20 cellular contexts compared by ENCODE assay signal in the genomic region with DNA sequence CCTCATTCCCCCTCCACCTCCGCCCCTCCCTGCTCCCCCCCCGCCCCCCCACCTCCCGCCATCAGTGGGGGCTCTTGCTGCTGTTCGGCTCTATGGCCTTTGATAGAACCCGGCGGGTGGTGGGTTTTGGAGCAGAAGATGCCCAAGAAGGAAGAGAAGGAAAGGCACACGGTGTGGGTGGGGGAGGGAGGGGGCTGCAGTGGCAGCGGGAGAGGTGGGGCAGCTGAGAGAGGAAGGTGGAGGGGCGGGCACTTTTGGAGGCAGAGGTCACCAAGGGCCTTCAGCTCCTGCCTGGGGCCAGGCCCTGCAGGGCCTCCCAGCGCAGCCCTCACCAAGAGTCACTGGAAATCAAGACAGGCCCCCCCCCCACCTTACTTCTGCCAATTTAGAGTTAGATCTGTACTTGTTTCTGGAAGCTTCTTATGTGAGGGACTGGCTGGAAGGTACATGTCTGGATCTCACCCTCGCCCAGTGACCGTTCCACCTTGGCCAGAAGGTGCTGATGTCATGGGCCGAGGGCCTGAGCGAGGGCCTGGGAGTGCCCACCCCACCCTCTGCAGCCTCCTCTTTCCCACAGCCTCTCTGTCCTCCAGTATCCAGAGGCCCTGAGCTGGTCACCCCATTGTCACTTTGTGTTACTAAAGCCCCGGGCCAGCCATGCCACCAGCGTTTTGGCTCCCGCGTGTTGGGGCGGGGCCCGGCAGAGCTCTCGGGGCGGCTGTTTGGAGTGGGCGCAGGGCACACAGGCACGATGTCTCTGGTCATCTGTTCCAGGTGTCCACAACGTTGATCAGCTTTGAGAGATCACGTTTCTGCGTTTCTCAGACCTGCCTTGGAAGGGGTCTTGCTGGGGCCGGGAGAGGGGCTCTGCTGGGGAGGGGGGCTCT.
DNase-seq lines count a peak whose midpoint lies in the region; ATAC-seq and TF ChIP-seq lines count a peak whose summit lies in the region.
"Had no signal": no experiment of that assay in that cellular context is flagged by ENCODE, and none has a peak within 500 bp of the region (broad histone marks: within the 10 kb centered on the region; RNA-seq: fewer than 3 reads in every experiment).

No MANE protein-coding gene starts in this region.

- H3K27ac ChIP-seq in body of pancreas = no peak overlapping the region
- H3K27ac ChIP-seq: C4-2B, esophagus squamous epithelium, prostate gland, SK-N-MC had no signal

- H3K9me3 ChIP-seq in body of pancreas = no peaks in the 10 kb centered on the region
- H3K9me3 ChIP-seq: esophagus squamous epithelium, prostate gland had no signal

- H3K27ac Mint-ChIP-seq in activated naive CD4-positive, alpha-beta T cell treated with anti-CD3 and anti-CD28 coated beads, Interleukin-2, amount 10 ng/mL, durations not matched to agents 7 days and 5 days = no peak overlapping the region
- H3K27ac Mint-ChIP-seq: IgD-negative memory B cell, nephron had no signal

- intact Hi-C loops in body of pancreas (cut with DNase I) (no loop called here), sciatic nerve (cut with DNase I) (no loop called here)

- no peak overlapping the region for H3K4me3 ChIP-seq in body of pancreas
- H3K4me3 ChIP-seq: esophagus squamous epithelium, prostate gland, SK-N-MC had no signal

- H3K27me3 Mint-ChIP-seq in activated naive CD4-positive, alpha-beta T cell treated with anti-CD3 and anti-CD28 coated beads, Interleukin-2, amount 10 ng/mL, durations not matched to agents 7 days and 5 days = no peaks in the 10 kb centered on the region

- CTCF ChIA-PET in activated naive CD4-positive, alpha-beta T cell treated with anti-CD3 and anti-CD28 coated beads, Interleukin-2, amount 10 ng/mL, durations not matched to agents 7 days and 5 days (lab: Charles Lee) = no interaction called here
- CTCF ChIA-PET in HEK293T (lab: Yijun Ruan, JAX) = no interaction called here

- H3K27me3 ChIP-seq in body of pancreas = no peaks in the 10 kb centered on the region

- 59 to 70% methylated on average over 10 to 27 of the region's 28 CpGs for WGBS in body of pancreas, 2 donors

- no peaks in the 10 kb centered on the region for H3K36me3 Mint-ChIP-seq in activated naive CD4-positive, alpha-beta T cell treated with anti-CD3 and anti-CD28 coated beads, Interleukin-2, amount 10 ng/mL, durations not matched to agents 7 days and 5 days
- H3K36me3 Mint-ChIP-seq: IgD-negative memory B cell had no signal

- H3K4me3 Mint-ChIP-seq in activated naive CD4-positive, alpha-beta T cell treated with anti-CD3 and anti-CD28 coated beads, Interleukin-2, amount 10 ng/mL, durations not matched to agents 7 days and 5 days = no peak overlapping the region
- H3K4me3 Mint-ChIP-seq: central memory CD8-positive, alpha-beta T cell; IgD-negative memory B cell; nephron had no signal

- no peaks in the 10 kb centered on the region for H3K36me3 ChIP-seq in body of pancreas (replicated peaks in 1 of 2; ENCODE audit: insufficient read depth in 1 of 2, low read depth in 2 of 2)
- H3K36me3 ChIP-seq: esophagus squamous epithelium, prostate gland had no signal

- no peak for TF ChIP-seq CTCF in body of pancreas (IDR thresholded peaks at IDR 0.05)

- ATAC-seq in body of pancreas = peak; percentile 3
- ATAC-seq in sciatic nerve = no peak
- ATAC-seq: HCT116, Panc1 had no signal

- TF ChIP-seq POLR2A in body of pancreas (IDR thresholded peaks at IDR 0.05) = no peak

- peaks cover 20% of the 10 kb centered on the region for H3K4me1 ChIP-seq in body of pancreas
- H3K4me1 ChIP-seq: prostate gland had no signal

- DNase-seq in activated naive CD4-positive, alpha-beta T cell treated with anti-CD3 and anti-CD28 coated beads, Interleukin-2, amount 10 ng/mL, durations not matched to agents 7 days and 5 days = peak; percentile 10
- DNase-seq in activated naive CD4-positive, alpha-beta T cell treated with Interleukin-2 at 50 U/mL for 16 hours = no peak
- peak in 2 of 4 donors; percentile 5 to 9 for DNase-seq in body of pancreas
- peak; percentile 62 for DNase-seq in iPS-NIHi11 (ENCODE audit: low spot score)
- DNase-seq in sciatic nerve (ENCODE audit: low spot score) = peak; percentile 33
- DNase-seq in HEK293T (ENCODE audit: extremely low spot score) = no peak
- DNase-seq in GF-D8 (lab: John Stamatoyannopoulos, UW) = no peak
- DNase-seq in NCI-H446 treated with DMSO at 0.1 percent for 48 hours (lab: John Stamatoyannopoulos, UW) = no peak
- DNase-seq: activated CD4-positive, alpha-beta T cell treated with anti-CD3 and anti-CD28 coated beads for 1 hour; amniotic stem cell; effector memory CD4-positive, alpha-beta T cell; esophagus squamous epithelium had no signal

- POLR2A ChIA-PET in HEK293T (lab: Yijun Ruan, JAX) = no interaction called here

- no peaks in the 10 kb centered on the region for H3K4me1 Mint-ChIP-seq in activated naive CD4-positive, alpha-beta T cell treated with anti-CD3 and anti-CD28 coated beads, Interleukin-2, amount 10 ng/mL, durations not matched to agents 7 days and 5 days
- H3K4me1 Mint-ChIP-seq: central memory CD8-positive, alpha-beta T cell; IgD-negative memory B cell had no signal

- H3K9me3 Mint-ChIP-seq in activated naive CD4-positive, alpha-beta T cell treated with anti-CD3 and anti-CD28 coated beads, Interleukin-2, amount 10 ng/mL, durations not matched to agents 7 days and 5 days = peaks cover 13% of the 10 kb centered on the region
- H3K9me3 Mint-ChIP-seq: nephron had no signal

TF ChIP-seq in HEK293T, 16 proteins besides CTCF, POLR2A, EP300 and RAD21:
- TF ChIP-seq ZNF384 (IDR thresholded peaks at IDR 0.05) (no peak), TARDBP (IDR thresholded peaks at IDR 0.05) (no peak), ARNT (IDR thresholded peaks at IDR 0.05) (no peak), NFRKB (IDR thresholded peaks at IDR 0.05) (no peak), FOXK2 (IDR thresholded peaks at IDR 0.05) (no peak), SP1 (IDR thresholded peaks at IDR 0.05) (no peak), SUZ12 (IDR thresholded peaks at IDR 0.05) (no peak), FOXA1 (IDR thresholded peaks at IDR 0.05) (no peak), CTBP1 (IDR thresholded peaks at IDR 0.05; ENCODE audit: borderline replicate concordance) (no peak), FOXM1 (IDR thresholded peaks at IDR 0.05; ENCODE audit: borderline replicate concordance) (no peak), L3MBTL2 (conservative IDR thresholded peaks at IDR 0.05) (no peak), LEF1 (IDR thresholded peaks at IDR 0.05; ENCODE audit: borderline replicate concordance) (no peak), ELF4 (IDR thresholded peaks at IDR 0.05) (no peak), HDGF (IDR thresholded peaks at IDR 0.05; ENCODE audit: borderline replicate concordance) (no peak), BHLHE40 (IDR thresholded peaks at IDR 0.05; ENCODE audit: borderline replicate concordance) (no peak)
- TF ChIP-seq, protein P1, sequence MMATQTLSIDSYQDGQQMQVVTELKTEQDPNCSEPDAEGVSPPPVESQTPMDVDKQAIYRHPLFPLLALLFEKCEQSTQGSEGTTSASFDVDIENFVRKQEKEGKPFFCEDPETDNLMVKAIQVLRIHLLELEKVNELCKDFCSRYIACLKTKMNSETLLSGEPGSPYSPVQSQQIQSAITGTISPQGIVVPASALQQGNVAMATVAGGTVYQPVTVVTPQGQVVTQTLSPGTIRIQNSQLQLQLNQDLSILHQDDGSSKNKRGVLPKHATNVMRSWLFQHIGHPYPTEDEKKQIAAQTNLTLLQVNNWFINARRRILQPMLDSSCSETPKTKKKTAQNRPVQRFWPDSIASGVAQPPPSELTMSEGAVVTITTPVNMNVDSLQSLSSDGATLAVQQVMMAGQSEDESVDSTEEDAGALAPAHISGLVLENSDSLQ (IDR thresholded peaks at IDR 0.05) = no peak

Comparison
In these comparisons a context has a peak if more than half of its experiments do, and no peak if none do; other contexts are left out.
1. DNase-seq: peak in activated naive CD4-positive, alpha-beta T cell treated with anti-CD3 and anti-CD28 coated beads, Interleukin-2, amount 10 ng/mL, durations not matched to agents 7 days and 5 days (single experiment), iPS-NIHi11 (single experiment) and sciatic nerve (single experiment); none in activated naive CD4-positive, alpha-beta T cell treated with Interleukin-2 at 50 U/mL for 16 hours (single experiment), HEK293T (single experiment), GF-D8 (single experiment) and NCI-H446 treated with DMSO at 0.1 percent for 48 hours (single experiment).